ENCODE assay signal across 8 cellular contexts in genomic region chr16:27109666-27110523, GRCh38. TPM values are rescaled to one million over a fixed set of nuclear protein-coding genes. Genes with fewer than 3 reads are reported as not detected.
A peak's percentile ranks its signal among the peaks of the same experiment; 100 is the strongest.
DNase-seq lines count a peak whose midpoint lies in the region; ATAC-seq and TF ChIP-seq lines count a peak whose summit lies in the region.

No MANE protein-coding gene starts in this region.

- peak overlapping the region; percentile 68 for H4K91ac ChIP-seq in mesenchymal stem cell (ENCODE audit: low read length)

- peak; percentile 93 for ATAC-seq in activated CD8-positive, alpha-beta T cell treated with anti-CD3 and anti-CD28 coated beads, Interleukin-2, amount 10 ng/mL, durations not matched to agents 7 days and 5 days

- H2AK5ac ChIP-seq in mesenchymal stem cell (ENCODE audit: low read length, severe bottlenecking) = no peak overlapping the region

- peak overlapping the region; percentile 34 for H2BK120ac ChIP-seq in mesenchymal stem cell (ENCODE audit: low read depth, low read length)

- CTCF ChIA-PET in activated CD8-positive, alpha-beta T cell treated with anti-CD3 and anti-CD28 coated beads, Interleukin-2, amount 10 ng/mL, durations not matched to agents 7 days and 5 days (lab: Charles Lee) = interaction anchor here (0.6 to 1.4 kb wide), 6 partner anchors 9 to 1269 kb away, joined by 3 to 7 read pairs (median 4); partner anchors contain the start of genes GTF3C1 and KATNIP

- WGBS in mesenchymal stem cell = 16% methylated on average over 22 of the region's 61 CpGs

- H3K4ac ChIP-seq in mesenchymal stem cell (ENCODE audit: low read depth in 1 of 2, low read length in 2 of 2) = peak overlapping the region in 1 of 2 experiments; percentile 32

- H3K9me3 Mint-ChIP-seq in activated CD8-positive, alpha-beta T cell treated with anti-CD3 and anti-CD28 coated beads, Interleukin-2, amount 10 ng/mL, durations not matched to agents 7 days and 5 days (ENCODE audit: insufficient read depth) = no peaks in the 10 kb centered on the region

- H3K27ac Mint-ChIP-seq in activated CD8-positive, alpha-beta T cell treated with anti-CD3 and anti-CD28 coated beads, Interleukin-2, amount 10 ng/mL, durations not matched to agents 7 days and 5 days = no peak overlapping the region

- peak overlapping the region; percentile 95 for H4K8ac ChIP-seq in mesenchymal stem cell (ENCODE audit: low read length)

- H3K18ac ChIP-seq in mesenchymal stem cell (ENCODE audit: low read depth in 1 of 2, low read length in 2 of 2) = peak overlapping the region; percentile 67 to 77

- H3K4me2 ChIP-seq in mesenchymal stem cell (ENCODE audit: low read length, poor library complexity, severe bottlenecking) = peak overlapping the region; percentile 78

- H3K4me1 Mint-ChIP-seq in activated CD8-positive, alpha-beta T cell treated with anti-CD3 and anti-CD28 coated beads, Interleukin-2, amount 10 ng/mL, durations not matched to agents 7 days and 5 days (ENCODE audit: low read depth) = peaks cover 6% of the 10 kb centered on the region

- peak overlapping the region; percentile 97 for H2BK15ac ChIP-seq in mesenchymal stem cell (ENCODE audit: low read depth, poor library complexity, severe bottlenecking)

- H3K4me1 ChIP-seq in mesenchymal stem cell (ENCODE audit: control insufficient read depth, insufficient read depth, low read depth, low read length) = peaks cover 5% of the 10 kb centered on the region

- H3K4me3 ChIP-seq in HFF-Myc (replicated peaks; ENCODE audit: low read depth, low read length) = peak overlapping the region; percentile 30
- H3K4me3 ChIP-seq in mesenchymal stem cell (ENCODE audit: insufficient read depth in 1 of 2, low read depth in 1 of 2, low read length in 2 of 2) = peak overlapping the region; percentile 53 to 70

- H3K36me3 Mint-ChIP-seq in activated CD8-positive, alpha-beta T cell treated with anti-CD3 and anti-CD28 coated beads, Interleukin-2, amount 10 ng/mL, durations not matched to agents 7 days and 5 days (ENCODE audit: low read depth) = no peaks in the 10 kb centered on the region

- H3K9me3 ChIP-seq in mesenchymal stem cell (ENCODE audit: control insufficient read depth, low read length) = no peaks in the 10 kb centered on the region

- H2BK5ac ChIP-seq in mesenchymal stem cell (ENCODE audit: low read depth, low read length, poor library complexity, severe bottlenecking) = no peak overlapping the region

- no peaks in the 10 kb centered on the region for H3K36me3 ChIP-seq in mesenchymal stem cell (ENCODE audit: control insufficient read depth in 1 of 2, insufficient read depth in 2 of 2, low read depth in 1 of 2, low read length in 2 of 2)

- H3K23ac ChIP-seq in mesenchymal stem cell (ENCODE audit: low read length in 2 of 2) = peak overlapping the region in 1 of 2 experiments; percentile 49

- H3K27ac ChIP-seq in mesenchymal stem cell (ENCODE audit: low read length, poor library complexity, severe bottlenecking) = no peak overlapping the region

- POLR2A ChIA-PET in activated CD8-positive, alpha-beta T cell treated with anti-CD3 and anti-CD28 coated beads, Interleukin-2, amount 10 ng/mL, durations not matched to agents 7 days and 5 days (lab: Charles Lee) = interaction anchor here (0.5 kb wide), 1 partner anchor 204 kb away, joined by 4 read pairs; no protein-coding TSS in a partner anchor

- peak overlapping the region; percentile 79 for H3K9ac ChIP-seq in mesenchymal stem cell (ENCODE audit: low read length)

- H3K27me3 ChIP-seq in mesenchymal stem cell (ENCODE audit: control insufficient read depth in 1 of 2, insufficient read depth in 1 of 2, low read length in 2 of 2) = peaks cover 5 to 19% of the 10 kb centered on the region in 2 experiments

- peak overlapping the region; percentile 51 for H3K4me3 Mint-ChIP-seq in activated CD8-positive, alpha-beta T cell treated with anti-CD3 and anti-CD28 coated beads, Interleukin-2, amount 10 ng/mL, durations not matched to agents 7 days and 5 days

- H2BK12ac ChIP-seq in mesenchymal stem cell (ENCODE audit: low read length in 2 of 2) = no peak overlapping the region

- peaks cover 3% of the 10 kb centered on the region for H3K27me3 Mint-ChIP-seq in activated CD8-positive, alpha-beta T cell treated with anti-CD3 and anti-CD28 coated beads, Interleukin-2, amount 10 ng/mL, durations not matched to agents 7 days and 5 days (ENCODE audit: low read depth)

- peak; percentile 63 for TF ChIP-seq CTCF in HFF-Myc (IDR thresholded peaks at IDR 0.05; ENCODE audit: low read depth, low read length, missing control alignments)

- peak overlapping the region; percentile 54 for H2AFZ ChIP-seq in mesenchymal stem cell (ENCODE audit: low read depth, low read length)

- DNase-seq in COLO668 (lab: John Stamatoyannopoulos, UW; ENCODE audit: unreplicated experiment) (peak; percentile 67), HFF-Myc (ENCODE audit: extremely low read depth, low read depth) (no peak), NCI-H510A (lab: John Stamatoyannopoulos, UW) (peak; percentile 77), mesenchymal stem cell (peak; percentile 80), NCI-H2107 treated with DMSO at 0.1 percent for 48 hours (lab: John Stamatoyannopoulos, UW; ENCODE audit: unreplicated experiment) (no peak)
- peak; percentile 80 for DNase-seq in activated CD8-positive, alpha-beta T cell treated with anti-CD3 and anti-CD28 coated beads, Interleukin-2, amount 10 ng/mL, durations not matched to agents 7 days and 5 days
- DNase-seq in effector CD4-positive, alpha-beta T cell = peak; percentile 66
- peak; percentile 72 for DNase-seq in stimulated activated CD8-positive, alpha-beta memory T cell treated with anti-CD3 and anti-CD28 coated beads, Interleukin-12 subunit alpha, Interleukin-12 subunit beta, amount 100 ng/mL, for 4 hours (ENCODE audit: low read depth)

- no peak overlapping the region for H3K14ac ChIP-seq in mesenchymal stem cell (ENCODE audit: low read length in 2 of 2)

- no peaks in the 10 kb centered on the region for H3K79me1 ChIP-seq in mesenchymal stem cell (replicated peaks; ENCODE audit: low read length, poor library complexity, severe bottlenecking)

RNA-seq across cellular contexts. Expression of gene C16orf82, which starts 43.2 kb away (rescaled TPM):
- total RNA-seq in activated CD8-positive, alpha-beta T cell treated with anti-CD3 and anti-CD28 coated beads, Interleukin-2, amount 10 ng/mL, durations not matched to agents 7 days and 5 days = not detected
- not detected for polyA plus RNA-seq in mesenchymal stem cell (2013, experiment 1 of 2)
- polyA plus RNA-seq in mesenchymal stem cell (2013, experiment 2 of 2) = not detected

Comparison
In these comparisons a context has a peak if more than half of its experiments do, and no peak if none do; other contexts are left out.
1. DNase-seq: peak in COLO668 (single experiment), NCI-H510A (single experiment), activated CD8-positive, alpha-beta T cell treated with anti-CD3 and anti-CD28 coated beads, Interleukin-2, amount 10 ng/mL, durations not matched to agents 7 days and 5 days (single experiment), effector CD4-positive, alpha-beta T cell (single experiment), mesenchymal stem cell (single experiment) and stimulated activated CD8-positive, alpha-beta memory T cell treated with anti-CD3 and anti-CD28 coated beads, Interleukin-12 subunit alpha, Interleukin-12 subunit beta, amount 100 ng/mL, for 4 hours (single experiment); none in HFF-Myc (single experiment) and NCI-H2107 treated with DMSO at 0.1 percent for 48 hours (single experiment).